In genomic region chr3:154236331-154236730, GRCh38 we compare ENCODE assay signal across 19 cellular contexts.
"Had no signal": no experiment of that assay in that cellular context is flagged by ENCODE, and none has a peak within 500 bp of the region (broad histone marks: within the 10 kb centered on the region; RNA-seq: fewer than 3 reads in every experiment).

No MANE protein-coding gene starts in this region.

- H3K9me3 ChIP-seq: SK-N-SH had no signal

- DNase-seq: Kasumi-1, MM.1S, NCI-H1092 treated with DMSO at 0.1 percent for 48 hours, NCI-H1436 treated with DMSO at 0.1 percent for 48 hours, NCI-H1694, NCI-H187 treated with DMSO at 0.1 percent for 48 hours, NCI-H2029 treated with DMSO at 0.1 percent for 48 hours, NCI-H2107, NCI-H2171 treated with DMSO at 0.1 percent for 48 hours, NCI-H345, NCI-H446 treated with DMSO at 0.1 percent for 48 hours, NCI-H510A treated with DMSO at 0.1 percent for 48 hours, NCI-H526, NCI-H82, RPMI8226, SHP77, SK-N-SH, T-helper 1 cell had no signal

- H3K27ac ChIP-seq: KMS-11 had no signal
